ENCODE assay signal across 26 cellular contexts in genomic region chr1:15733218-15733725, GRCh38. TPM values are rescaled to one million over a fixed set of nuclear protein-coding genes. Genes with fewer than 3 reads are reported as not detected.
"Had no signal": no experiment of that assay in that cellular context is flagged by ENCODE, and none has a peak within 500 bp of the region (broad histone marks: within the 10 kb centered on the region; RNA-seq: fewer than 3 reads in every experiment).

No MANE protein-coding gene starts in this region.

- H3K4me3 ChIP-seq: left ventricle myocardium inferior, ovary, prostate gland, right atrium auricular region, stomach, suprapubic skin, transverse colon, uterus had no signal

- H3K27ac ChIP-seq: left ventricle myocardium inferior, ovary, prostate gland, right atrium auricular region, suprapubic skin, transverse colon, uterus, VCaP had no signal

- H3K9me3 ChIP-seq: left ventricle myocardium inferior, ovary, prostate gland, right atrium auricular region, stomach, suprapubic skin, transverse colon, uterus had no signal

- H3K36me3 ChIP-seq: ovary, uterus had no signal

- DNase-seq: activated CD4-positive, CD25-positive, alpha-beta regulatory T cell treated with anti-CD3 and anti-CD28 coated beads, Interleukin-2, amount 50 U/mL, for 72 hours; activated CD8-positive, alpha-beta memory T cell treated with anti-CD3 and anti-CD28 coated beads for 24 hours; activated CD8-positive, alpha-beta memory T cell treated with anti-CD3 and anti-CD28 coated beads, Interleukin-2, amount 50 U/mL, for 4 hours; activated naive CD8-positive, alpha-beta T cell treated with anti-CD3 and anti-CD28 coated beads for 36 hours; activated T-cell treated with anti-CD3 and anti-CD28 coated beads, Interleukin-2, amount 50 U/mL, for 24 hours; effector memory CD4-positive, alpha-beta T cell; hypothalamus; left ventricle myocardium inferior; mammary epithelial cell; midbrain; natural killer cell; ovary; stimulated activated CD4-positive, alpha-beta T cell treated with anti-CD3 and anti-CD28 coated beads, Interleukin-12 subunit alpha, Interleukin-12 subunit beta, amount 100 ng/mL, for 4 hours; stomach; transverse colon; uterus had no signal

- H3K4me1 ChIP-seq: uterus had no signal

- H3K27me3 ChIP-seq: ovary, right atrium auricular region, stomach, suprapubic skin, transverse colon, uterus had no signal

RNA-seq across cellular contexts. Expression of gene SLC25A34, which starts 2.8 kb away (rescaled TPM):
- total RNA-seq: frontal cortex had no signal

RNA-seq across cellular contexts. Expression of gene TMEM82, which starts 9.0 kb away (rescaled TPM):
- total RNA-seq: activated naive CD8-positive, alpha-beta T cell treated with anti-CD3 and anti-CD28 coated beads for 36 hours; activated T-helper 17 cell treated with anti-CD3 and anti-CD28 coated beads, Interleukin-2, amount 50 U/mL, for 72 hours; endothelial cell of umbilical vein; esophagus mucosa; frontal cortex; left ventricle myocardium inferior; mammary epithelial cell; natural killer cell; ovary; prostate gland; right atrium auricular region; skeletal muscle tissue; suprapubic skin; T-helper 2 cell treated with Interferon-gamma antibody and Interleukin-4, amounts not matched to agents 100 ng/mL and 5 ng/mL, for 36 hours; uterus had no signal

RNA-seq across cellular contexts. Expression of gene FBLIM1, which starts 25.3 kb away (rescaled TPM):
- total RNA-seq: activated naive CD8-positive, alpha-beta T cell treated with anti-CD3 and anti-CD28 coated beads for 36 hours; activated T-helper 17 cell treated with anti-CD3 and anti-CD28 coated beads, Interleukin-2, amount 50 U/mL, for 72 hours; T-helper 2 cell treated with Interferon-gamma antibody and Interleukin-4, amounts not matched to agents 100 ng/mL and 5 ng/mL, for 36 hours had no signal
